2 cellular contexts compared by ENCODE assay signal in genomic region chr4:127224556-127224955, GRCh38.
TF ChIP-seq lines count a peak whose summit lies in the region.

No MANE protein-coding gene starts in this region.

TF ChIP-seq in IMR-90, 13 proteins besides CTCF, POLR2A, EP300 and RAD21:
- no peak for TF ChIP-seq MAFK (IDR thresholded peaks at IDR 0.05; ENCODE audit: low read depth, low read length)
- no peak for TF ChIP-seq RFX5 (IDR thresholded peaks at IDR 0.05; ENCODE audit: low read depth, low read length)
- TF ChIP-seq FOS (IDR thresholded peaks at IDR 0.05; ENCODE audit: low read depth, low read length), result no peak
- TF ChIP-seq CEBPB (IDR thresholded peaks at IDR 0.05; ENCODE audit: low read depth, low read length), result no peak
- no peak for TF ChIP-seq RCOR1 (IDR thresholded peaks at IDR 0.05; ENCODE audit: insufficient replicate concordance, low read length)
- no peak for TF ChIP-seq USF2 (IDR thresholded peaks at IDR 0.05; ENCODE audit: low read depth, low read length)
- no peak for TF ChIP-seq ELK1 (IDR thresholded peaks at IDR 0.05; ENCODE audit: borderline replicate concordance, low read depth, low read length)
- no peak for TF ChIP-seq BHLHE40 (IDR thresholded peaks at IDR 0.05; ENCODE audit: low read depth, low read length)
- TF ChIP-seq NFE2L2 (IDR thresholded peaks at IDR 0.05; ENCODE audit: low read depth, low read length), result no peak
- TF ChIP-seq MXI1 (IDR thresholded peaks at IDR 0.05; ENCODE audit: borderline replicate concordance, low read depth, low read length), result no peak
- no peak for TF ChIP-seq CHD1 (IDR thresholded peaks at IDR 0.05; ENCODE audit: low read depth, low read length)
- no peak for TF ChIP-seq SMC3 (IDR thresholded peaks at IDR 0.05; ENCODE audit: low read depth, low read length)
- no peak for TF ChIP-seq MAZ (IDR thresholded peaks at IDR 0.05; ENCODE audit: borderline replicate concordance, low read depth, low read length)

TF ChIP-seq in H1, 55 proteins besides CTCF, POLR2A, EP300 and RAD21:
- TF ChIP-seq SP4 (IDR thresholded peaks at IDR 0.05; ENCODE audit: low read length) (no peak), ATF2 (IDR thresholded peaks at IDR 0.05; ENCODE audit: low read length) (no peak)
